Comparison of ENCODE assay signal across 8 cellular contexts in the genomic region with DNA sequence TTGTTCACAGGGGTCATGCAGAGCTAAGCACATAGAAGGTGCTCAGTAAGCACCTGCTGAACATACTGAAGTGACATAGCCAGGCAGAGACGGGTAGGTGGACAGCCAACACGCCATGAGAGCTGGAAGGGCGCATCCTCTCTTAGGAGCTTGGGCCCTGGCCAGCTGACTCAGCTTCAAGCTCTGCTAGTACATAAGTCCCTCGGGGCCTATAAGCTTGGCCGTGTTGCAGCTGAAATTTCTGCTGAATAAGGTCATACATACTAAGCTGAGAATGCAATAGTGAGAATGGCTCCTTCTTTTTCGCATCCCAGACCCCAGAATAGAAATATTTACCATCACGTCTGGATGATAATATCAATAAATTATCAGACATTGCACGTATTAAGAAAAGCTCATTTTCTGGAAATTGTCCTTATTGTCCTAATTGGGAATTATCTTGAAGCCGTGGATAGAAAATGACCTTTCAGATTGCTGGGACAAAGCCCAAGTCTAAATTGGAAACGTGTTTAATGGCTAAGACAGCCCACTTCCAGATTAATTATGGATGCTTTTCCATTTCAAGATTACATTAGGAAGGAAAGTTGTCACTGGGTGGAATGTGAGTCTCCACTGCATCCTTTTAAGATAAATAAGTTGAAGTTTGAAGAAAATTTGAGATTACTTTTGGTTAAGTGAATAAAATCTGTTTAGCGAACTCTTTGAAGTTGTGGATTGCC.
DNase-seq lines count a peak whose midpoint lies in the region; ATAC-seq and TF ChIP-seq lines count a peak whose summit lies in the region.

No MANE protein-coding gene starts in this region.

- peak overlapping the region; percentile 41 for H3K4me2 ChIP-seq in osteoblast (ENCODE audit: insufficient read depth, low read length)

- H3K36me3 ChIP-seq in osteoblast (ENCODE audit: insufficient read depth, low read length), result no peaks in the 10 kb centered on the region

- no peaks in the 10 kb centered on the region for H3K9me3 ChIP-seq in osteoblast (ENCODE audit: low read depth, low read length)

- H4K20me1 ChIP-seq in osteoblast (ENCODE audit: insufficient read depth, low read length), result no peaks in the 10 kb centered on the region

- H3K27me3 ChIP-seq in osteoblast (ENCODE audit: insufficient read depth, low read length), result no peaks in the 10 kb centered on the region

- H3K4me3 ChIP-seq in osteoblast (ENCODE audit: insufficient read depth, low read length), result no peak overlapping the region

- no peak for TF ChIP-seq CTCF in osteoblast (IDR thresholded peaks at IDR 0.05; ENCODE audit: extremely low read depth, low read depth, low read length)

- H3K79me2 ChIP-seq in osteoblast (ENCODE audit: insufficient read depth, low read length), result no peaks in the 10 kb centered on the region

- H2AFZ ChIP-seq in osteoblast (ENCODE audit: low read length), result no peak overlapping the region

- H3K27ac ChIP-seq in epithelial cell of prostate (no peak overlapping the region), osteoblast (ENCODE audit: low read depth, low read length) (no peak overlapping the region)

- H3K4me1 ChIP-seq in osteoblast (ENCODE audit: insufficient read depth, low read length), result peaks cover 6% of the 10 kb centered on the region

- DNase-seq in DMS153 treated with DMSO at 0.1 percent for 48 hours (lab: John Stamatoyannopoulos, UW; ENCODE audit: unreplicated experiment) (peak; percentile 4), NCI-H446 (lab: John Stamatoyannopoulos, UW) (peak; percentile 66 to 91), epithelial cell of prostate (ENCODE audit: low read depth, low spot score) (peak; percentile 84), osteoblast (ENCODE audit: insufficient read length, low spot score, missing footprints) (peak; percentile 79), cerebellum (ENCODE audit: low spot score) (no peak), NCI-H1048 (lab: John Stamatoyannopoulos, UW) (no peak), NCI-H526 treated with DMSO at 0.1 percent for 48 hours (lab: John Stamatoyannopoulos, UW) (no peak)

- no peak for ATAC-seq in GM21367 (IDR thresholded peaks at IDR 0.05; ENCODE audit: unreplicated experiment)

Comparison
In these comparisons a context has a peak if more than half of its experiments do, and no peak if none do; other contexts are left out.
1. DNase-seq: peak in DMS153 treated with DMSO at 0.1 percent for 48 hours (single experiment), NCI-H446 (2 of 2), epithelial cell of prostate (single experiment) and osteoblast (single experiment); none in cerebellum (single experiment), NCI-H1048 (single experiment) and NCI-H526 treated with DMSO at 0.1 percent for 48 hours (single experiment).